2 cellular contexts compared by ENCODE assay signal in the genomic region with DNA sequence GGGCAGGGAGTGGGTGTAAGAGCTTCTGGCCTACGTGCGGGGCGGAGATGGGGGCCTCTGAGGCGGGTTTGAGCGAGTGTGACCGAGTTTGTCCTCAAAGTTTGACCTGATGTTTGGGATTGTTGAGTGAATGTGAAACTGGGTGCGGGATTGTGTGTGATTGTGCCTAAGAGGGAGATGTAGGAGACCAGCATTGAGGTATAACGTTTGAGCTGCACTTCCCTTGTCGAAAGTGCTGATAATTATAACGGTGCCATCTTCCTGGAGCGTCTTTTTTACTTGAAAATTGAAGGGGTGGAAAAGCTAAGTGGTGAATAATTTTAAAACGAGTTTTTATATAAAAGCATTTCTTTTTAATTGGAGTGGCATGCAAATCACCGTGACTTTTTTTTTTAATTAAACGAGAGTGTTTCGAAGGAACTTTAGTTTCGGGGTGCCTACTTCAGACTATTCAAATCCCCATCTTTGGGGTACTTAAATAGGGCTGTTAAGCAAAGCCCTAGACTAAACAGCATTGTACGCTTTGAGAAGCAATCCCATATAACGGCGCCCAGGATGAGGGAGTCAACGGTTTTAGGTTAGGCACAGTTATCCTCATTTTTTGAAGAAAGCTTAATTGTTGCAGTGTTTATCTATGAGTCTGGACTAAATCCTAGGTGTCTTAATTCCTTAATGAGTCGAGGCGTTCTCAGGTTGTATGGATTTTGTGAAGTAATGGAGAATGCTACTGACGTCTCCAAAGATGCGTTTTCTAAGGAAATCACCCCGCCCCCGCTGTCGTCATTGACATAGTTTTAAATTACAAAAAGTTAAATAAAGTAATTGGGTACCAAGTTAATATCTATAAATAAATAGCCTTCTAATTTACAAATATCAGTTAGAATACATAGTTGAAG.
A peak's percentile ranks its signal among the peaks of the same experiment; 100 is the strongest.
TF ChIP-seq lines count a peak whose summit lies in the region.

No MANE protein-coding gene starts in this region.

TF ChIP-seq in K562, 482 proteins besides CTCF, POLR2A, EP300 and RAD21 (continued from another document and continues in another):
- no peak for TF ChIP-seq SPI1 (IDR thresholded peaks at IDR 0.05; ENCODE audit: borderline replicate concordance, low read depth, low read length)
- no peak for TF ChIP-seq NFXL1 (CRISPR knock-in tag; IDR thresholded peaks at IDR 0.05)
- TF ChIP-seq GATAD2A (IDR thresholded peaks at IDR 0.05), result no peak
- TF ChIP-seq, protein P1, sequence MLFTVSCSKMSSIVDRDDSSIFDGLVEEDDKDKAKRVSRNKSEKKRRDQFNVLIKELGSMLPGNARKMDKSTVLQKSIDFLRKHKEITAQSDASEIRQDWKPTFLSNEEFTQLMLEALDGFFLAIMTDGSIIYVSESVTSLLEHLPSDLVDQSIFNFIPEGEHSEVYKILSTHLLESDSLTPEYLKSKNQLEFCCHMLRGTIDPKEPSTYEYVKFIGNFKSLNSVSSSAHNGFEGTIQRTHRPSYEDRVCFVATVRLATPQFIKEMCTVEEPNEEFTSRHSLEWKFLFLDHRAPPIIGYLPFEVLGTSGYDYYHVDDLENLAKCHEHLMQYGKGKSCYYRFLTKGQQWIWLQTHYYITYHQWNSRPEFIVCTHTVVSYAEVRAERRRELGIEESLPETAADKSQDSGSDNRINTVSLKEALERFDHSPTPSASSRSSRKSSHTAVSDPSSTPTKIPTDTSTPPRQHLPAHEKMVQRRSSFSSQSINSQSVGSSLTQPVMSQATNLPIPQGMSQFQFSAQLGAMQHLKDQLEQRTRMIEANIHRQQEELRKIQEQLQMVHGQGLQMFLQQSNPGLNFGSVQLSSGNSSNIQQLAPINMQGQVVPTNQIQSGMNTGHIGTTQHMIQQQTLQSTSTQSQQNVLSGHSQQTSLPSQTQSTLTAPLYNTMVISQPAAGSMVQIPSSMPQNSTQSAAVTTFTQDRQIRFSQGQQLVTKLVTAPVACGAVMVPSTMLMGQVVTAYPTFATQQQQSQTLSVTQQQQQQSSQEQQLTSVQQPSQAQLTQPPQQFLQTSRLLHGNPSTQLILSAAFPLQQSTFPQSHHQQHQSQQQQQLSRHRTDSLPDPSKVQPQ (CRISPR knock-in tag; IDR thresholded peaks at IDR 0.05; ENCODE audit: borderline replicate concordance), result no peak
- no peak for TF ChIP-seq ASH1L (IDR thresholded peaks at IDR 0.05; ENCODE audit: borderline replicate concordance, low read depth, partially characterized antibody)
- TF ChIP-seq, protein P2, sequence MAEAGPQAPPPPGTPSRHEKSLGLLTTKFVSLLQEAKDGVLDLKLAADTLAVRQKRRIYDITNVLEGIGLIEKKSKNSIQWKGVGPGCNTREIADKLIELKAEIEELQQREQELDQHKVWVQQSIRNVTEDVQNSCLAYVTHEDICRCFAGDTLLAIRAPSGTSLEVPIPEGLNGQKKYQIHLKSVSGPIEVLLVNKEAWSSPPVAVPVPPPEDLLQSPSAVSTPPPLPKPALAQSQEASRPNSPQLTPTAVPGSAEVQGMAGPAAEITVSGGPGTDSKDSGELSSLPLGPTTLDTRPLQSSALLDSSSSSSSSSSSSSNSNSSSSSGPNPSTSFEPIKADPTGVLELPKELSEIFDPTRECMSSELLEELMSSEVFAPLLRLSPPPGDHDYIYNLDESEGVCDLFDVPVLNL (CRISPR knock-in tag; IDR thresholded peaks at IDR 0.05; ENCODE audit: low read depth), result no peak
- TF ChIP-seq, protein P3, sequence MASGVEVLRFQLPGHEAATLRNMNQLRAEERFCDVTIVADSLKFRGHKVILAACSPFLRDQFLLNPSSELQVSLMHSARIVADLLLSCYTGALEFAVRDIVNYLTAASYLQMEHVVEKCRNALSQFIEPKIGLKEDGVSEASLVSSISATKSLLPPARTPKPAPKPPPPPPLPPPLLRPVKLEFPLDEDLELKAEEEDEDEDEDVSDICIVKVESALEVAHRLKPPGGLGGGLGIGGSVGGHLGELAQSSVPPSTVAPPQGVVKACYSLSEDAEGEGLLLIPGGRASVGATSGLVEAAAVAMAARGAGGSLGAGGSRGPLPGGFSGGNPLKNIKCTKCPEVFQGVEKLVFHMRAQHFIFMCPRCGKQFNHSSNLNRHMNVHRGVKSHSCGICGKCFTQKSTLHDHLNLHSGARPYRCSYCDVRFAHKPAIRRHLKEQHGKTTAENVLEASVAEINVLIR (CRISPR knock-in tag; IDR thresholded peaks at IDR 0.05), result no peak
- no peak for TF ChIP-seq ZNF830 (CRISPR knock-in tag; IDR thresholded peaks at IDR 0.05)
- TF ChIP-seq POLR2H (tag; IDR thresholded peaks at IDR 0.05; ENCODE audit: low read depth), result peak; percentile 68
- TF ChIP-seq FOXJ3 (CRISPR knock-in tag; IDR thresholded peaks at IDR 0.05), result no peak
- 0 out of 2 replicates have a peak, but pooled peaks have one; percentile 44 for TF ChIP-seq ELF2 (CRISPR knock-in tag; IDR thresholded peaks at IDR 0.05)
- TF ChIP-seq, protein P4, sequence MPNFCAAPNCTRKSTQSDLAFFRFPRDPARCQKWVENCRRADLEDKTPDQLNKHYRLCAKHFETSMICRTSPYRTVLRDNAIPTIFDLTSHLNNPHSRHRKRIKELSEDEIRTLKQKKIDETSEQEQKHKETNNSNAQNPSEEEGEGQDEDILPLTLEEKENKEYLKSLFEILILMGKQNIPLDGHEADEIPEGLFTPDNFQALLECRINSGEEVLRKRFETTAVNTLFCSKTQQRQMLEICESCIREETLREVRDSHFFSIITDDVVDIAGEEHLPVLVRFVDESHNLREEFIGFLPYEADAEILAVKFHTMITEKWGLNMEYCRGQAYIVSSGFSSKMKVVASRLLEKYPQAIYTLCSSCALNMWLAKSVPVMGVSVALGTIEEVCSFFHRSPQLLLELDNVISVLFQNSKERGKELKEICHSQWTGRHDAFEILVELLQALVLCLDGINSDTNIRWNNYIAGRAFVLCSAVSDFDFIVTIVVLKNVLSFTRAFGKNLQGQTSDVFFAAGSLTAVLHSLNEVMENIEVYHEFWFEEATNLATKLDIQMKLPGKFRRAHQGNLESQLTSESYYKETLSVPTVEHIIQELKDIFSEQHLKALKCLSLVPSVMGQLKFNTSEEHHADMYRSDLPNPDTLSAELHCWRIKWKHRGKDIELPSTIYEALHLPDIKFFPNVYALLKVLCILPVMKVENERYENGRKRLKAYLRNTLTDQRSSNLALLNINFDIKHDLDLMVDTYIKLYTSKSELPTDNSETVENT (CRISPR knock-in tag; IDR thresholded peaks at IDR 0.05), result no peak
- TF ChIP-seq ZNF253 (CRISPR knock-in tag; conservative IDR thresholded peaks at IDR 0.05), result no peak
- TF ChIP-seq RBM15 (IDR thresholded peaks at IDR 0.05; ENCODE audit: insufficient read depth, low read length), result no peak
- TF ChIP-seq POLR2AphosphoS2 (IDR thresholded peaks at IDR 0.05; ENCODE audit: low read length), result no peak
- TF ChIP-seq OTX1 (CRISPR knock-in tag; IDR thresholded peaks at IDR 0.05), result peak; percentile 92
- TF ChIP-seq ZNF263 (CRISPR knock-in tag; IDR thresholded peaks at IDR 0.05; ENCODE audit: borderline replicate concordance), result no peak
- no peak for TF ChIP-seq ZSCAN29 (IDR thresholded peaks at IDR 0.05)
- TF ChIP-seq, protein P5, sequence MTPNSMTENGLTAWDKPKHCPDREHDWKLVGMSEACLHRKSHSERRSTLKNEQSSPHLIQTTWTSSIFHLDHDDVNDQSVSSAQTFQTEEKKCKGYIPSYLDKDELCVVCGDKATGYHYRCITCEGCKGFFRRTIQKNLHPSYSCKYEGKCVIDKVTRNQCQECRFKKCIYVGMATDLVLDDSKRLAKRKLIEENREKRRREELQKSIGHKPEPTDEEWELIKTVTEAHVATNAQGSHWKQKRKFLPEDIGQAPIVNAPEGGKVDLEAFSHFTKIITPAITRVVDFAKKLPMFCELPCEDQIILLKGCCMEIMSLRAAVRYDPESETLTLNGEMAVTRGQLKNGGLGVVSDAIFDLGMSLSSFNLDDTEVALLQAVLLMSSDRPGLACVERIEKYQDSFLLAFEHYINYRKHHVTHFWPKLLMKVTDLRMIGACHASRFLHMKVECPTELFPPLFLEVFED (CRISPR knock-in tag; conservative IDR thresholded peaks at IDR 0.05), result peak; percentile 94

TF ChIP-seq in HepG2, 621 proteins besides CTCF, POLR2A, EP300 and RAD21 (continued from another document and continues in another):
- TF ChIP-seq, protein P6, sequence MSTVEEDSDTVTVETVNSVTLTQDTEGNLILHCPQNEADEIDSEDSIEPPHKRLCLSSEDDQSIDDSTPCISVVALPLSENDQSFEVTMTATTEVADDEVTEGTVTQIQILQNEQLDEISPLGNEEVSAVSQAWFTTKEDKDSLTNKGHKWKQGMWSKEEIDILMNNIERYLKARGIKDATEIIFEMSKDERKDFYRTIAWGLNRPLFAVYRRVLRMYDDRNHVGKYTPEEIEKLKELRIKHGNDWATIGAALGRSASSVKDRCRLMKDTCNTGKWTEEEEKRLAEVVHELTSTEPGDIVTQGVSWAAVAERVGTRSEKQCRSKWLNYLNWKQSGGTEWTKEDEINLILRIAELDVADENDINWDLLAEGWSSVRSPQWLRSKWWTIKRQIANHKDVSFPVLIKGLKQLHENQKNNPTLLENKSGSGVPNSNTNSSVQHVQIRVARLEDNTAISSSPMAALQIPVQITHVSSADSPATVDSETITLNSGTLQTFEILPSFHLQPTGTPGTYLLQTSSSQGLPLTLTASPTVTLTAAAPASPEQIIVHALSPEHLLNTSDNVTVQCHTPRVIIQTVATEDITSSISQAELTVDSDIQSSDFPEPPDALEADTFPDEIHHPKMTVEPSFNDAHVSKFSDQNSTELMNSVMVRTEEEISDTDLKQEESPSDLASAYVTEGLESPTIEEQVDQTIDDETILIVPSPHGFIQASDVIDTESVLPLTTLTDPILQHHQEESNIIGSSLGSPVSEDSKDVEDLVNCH (CRISPR knock-in tag; IDR thresholded peaks at IDR 0.05), result no peak
- no peak for TF ChIP-seq GATA4 (IDR thresholded peaks at IDR 0.05; ENCODE audit: borderline replicate concordance, low read depth)
- no peak for TF ChIP-seq KAT2B (IDR thresholded peaks at IDR 0.05; ENCODE audit: borderline replicate concordance, low read depth, low read length)
- TF ChIP-seq ZNF530 (CRISPR knock-in tag; IDR thresholded peaks at IDR 0.05; ENCODE audit: low read depth), result no peak
- peak; percentile 60 for TF ChIP-seq ZNF3 (CRISPR knock-in tag; IDR thresholded peaks at IDR 0.05)
- TF ChIP-seq, protein P7, sequence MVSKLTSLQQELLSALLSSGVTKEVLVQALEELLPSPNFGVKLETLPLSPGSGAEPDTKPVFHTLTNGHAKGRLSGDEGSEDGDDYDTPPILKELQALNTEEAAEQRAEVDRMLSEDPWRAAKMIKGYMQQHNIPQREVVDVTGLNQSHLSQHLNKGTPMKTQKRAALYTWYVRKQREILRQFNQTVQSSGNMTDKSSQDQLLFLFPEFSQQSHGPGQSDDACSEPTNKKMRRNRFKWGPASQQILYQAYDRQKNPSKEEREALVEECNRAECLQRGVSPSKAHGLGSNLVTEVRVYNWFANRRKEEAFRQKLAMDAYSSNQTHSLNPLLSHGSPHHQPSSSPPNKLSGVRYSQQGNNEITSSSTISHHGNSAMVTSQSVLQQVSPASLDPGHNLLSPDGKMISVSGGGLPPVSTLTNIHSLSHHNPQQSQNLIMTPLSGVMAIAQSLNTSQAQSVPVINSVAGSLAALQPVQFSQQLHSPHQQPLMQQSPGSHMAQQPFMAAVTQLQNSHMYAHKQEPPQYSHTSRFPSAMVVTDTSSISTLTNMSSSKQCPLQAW (CRISPR knock-in tag; IDR thresholded peaks at IDR 0.05), result no peak
- TF ChIP-seq MBD4 (IDR thresholded peaks at IDR 0.05; ENCODE audit: borderline replicate concordance, low read length), result no peak
- no peak for TF ChIP-seq FOXA1 (IDR thresholded peaks at IDR 0.05)
- no peak for TF ChIP-seq FOXA1 (CRISPR knock-in tag; IDR thresholded peaks at IDR 0.05)
- TF ChIP-seq, protein P8, sequence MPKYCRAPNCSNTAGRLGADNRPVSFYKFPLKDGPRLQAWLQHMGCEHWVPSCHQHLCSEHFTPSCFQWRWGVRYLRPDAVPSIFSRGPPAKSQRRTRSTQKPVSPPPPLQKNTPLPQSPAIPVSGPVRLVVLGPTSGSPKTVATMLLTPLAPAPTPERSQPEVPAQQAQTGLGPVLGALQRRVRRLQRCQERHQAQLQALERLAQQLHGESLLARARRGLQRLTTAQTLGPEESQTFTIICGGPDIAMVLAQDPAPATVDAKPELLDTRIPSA (CRISPR knock-in tag; IDR thresholded peaks at IDR 0.05; ENCODE audit: borderline replicate concordance), result no peak
- TF ChIP-seq, protein P9, sequence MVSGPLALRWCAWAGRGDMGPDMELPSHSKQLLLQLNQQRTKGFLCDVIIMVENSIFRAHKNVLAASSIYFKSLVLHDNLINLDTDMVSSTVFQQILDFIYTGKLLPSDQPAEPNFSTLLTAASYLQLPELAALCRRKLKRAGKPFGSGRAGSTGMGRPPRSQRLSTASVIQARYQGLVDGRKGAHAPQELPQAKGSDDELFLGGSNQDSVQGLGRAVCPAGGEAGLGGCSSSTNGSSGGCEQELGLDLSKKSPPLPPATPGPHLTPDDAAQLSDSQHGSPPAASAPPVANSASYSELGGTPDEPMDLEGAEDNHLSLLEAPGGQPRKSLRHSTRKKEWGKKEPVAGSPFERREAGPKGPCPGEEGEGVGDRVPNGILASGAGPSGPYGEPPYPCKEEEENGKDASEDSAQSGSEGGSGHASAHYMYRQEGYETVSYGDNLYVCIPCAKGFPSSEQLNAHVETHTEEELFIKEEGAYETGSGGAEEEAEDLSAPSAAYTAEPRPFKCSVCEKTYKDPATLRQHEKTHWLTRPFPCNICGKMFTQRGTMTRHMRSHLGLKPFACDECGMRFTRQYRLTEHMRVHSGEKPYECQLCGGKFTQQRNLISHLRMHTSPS (CRISPR knock-in tag; IDR thresholded peaks at IDR 0.05; ENCODE audit: low read depth), result no peak
- no peak for TF ChIP-seq MED1 (CRISPR knock-in tag; IDR thresholded peaks at IDR 0.05)
- no peak for TF ChIP-seq TBX3 (IDR thresholded peaks at IDR 0.05; ENCODE audit: borderline replicate concordance)
- no peak for TF ChIP-seq PRPF4 (IDR thresholded peaks at IDR 0.05; ENCODE audit: low read depth, low read length, poor library complexity, severe bottlenecking)
- TF ChIP-seq WIZ (CRISPR knock-in tag; IDR thresholded peaks at IDR 0.05), result no peak
- TF ChIP-seq HNRNPK (IDR thresholded peaks at IDR 0.05; ENCODE audit: low read depth, low read length, poor library complexity, severe bottlenecking), result no peak
- no peak for TF ChIP-seq MED13 (CRISPR knock-in tag; IDR thresholded peaks at IDR 0.05)
- no peak; the same call in 1 of the 2 replicates for TF ChIP-seq ETV5 (CRISPR knock-in tag; IDR thresholded peaks at IDR 0.05; ENCODE audit: borderline replicate concordance)
- TF ChIP-seq HIVEP1 (CRISPR knock-in tag; IDR thresholded peaks at IDR 0.05), result no peak
- TF ChIP-seq ZZZ3 (CRISPR knock-in tag; IDR thresholded peaks at IDR 0.05; ENCODE audit: borderline replicate concordance), result no peak
- no peak for TF ChIP-seq CCAR2 (optimal IDR thresholded peaks at IDR 0.05; ENCODE audit: low read depth, low read length)
- TF ChIP-seq ZNF777 (CRISPR knock-in tag; IDR thresholded peaks at IDR 0.05), result 0 out of 2 replicates have a peak, but pooled peaks have one; percentile 5
- TF ChIP-seq KDM5B (CRISPR knock-in tag; IDR thresholded peaks at IDR 0.05; ENCODE audit: borderline replicate concordance), result no peak
- TF ChIP-seq HDAC2 (CRISPR knock-in tag; IDR thresholded peaks at IDR 0.05), result no peak
- TF ChIP-seq ZNF724P (CRISPR knock-in tag; IDR thresholded peaks at IDR 0.05; ENCODE audit: borderline replicate concordance), result no peak
- TF ChIP-seq ZNF589 (CRISPR knock-in tag; conservative IDR thresholded peaks at IDR 0.05), result no peak
- TF ChIP-seq ZSCAN21 (CRISPR knock-in tag; IDR thresholded peaks at IDR 0.05; ENCODE audit: borderline replicate concordance), result no peak
- 0 out of 2 replicates have a peak, but pooled peaks have one; percentile 66 for TF ChIP-seq GFI1 (CRISPR knock-in tag; IDR thresholded peaks at IDR 0.05; ENCODE audit: borderline replicate concordance)
- no peak for TF ChIP-seq NR2F1 (CRISPR knock-in tag; IDR thresholded peaks at IDR 0.05)
- no peak for TF ChIP-seq ZNF441 (CRISPR knock-in tag; IDR thresholded peaks at IDR 0.05; ENCODE audit: borderline replicate concordance)
- TF ChIP-seq ARNT (IDR thresholded peaks at IDR 0.05), result no peak
- TF ChIP-seq MEF2D (CRISPR knock-in tag; IDR thresholded peaks at IDR 0.05), result no peak
- TF ChIP-seq TSC22D2 (CRISPR knock-in tag; IDR thresholded peaks at IDR 0.05; ENCODE audit: borderline replicate concordance), result no peak
- no peak for TF ChIP-seq STAT5B (CRISPR knock-in tag; IDR thresholded peaks at IDR 0.05)
- TF ChIP-seq ZFP82 (CRISPR knock-in tag; IDR thresholded peaks at IDR 0.05; ENCODE audit: borderline replicate concordance), result no peak
- 0 out of 2 replicates have a peak, but pooled peaks have one; percentile 24 for TF ChIP-seq ZBTB38 (CRISPR knock-in tag; IDR thresholded peaks at IDR 0.05)
